Comparison of ENCODE assay signal across 8 cellular contexts in the genomic region with DNA sequence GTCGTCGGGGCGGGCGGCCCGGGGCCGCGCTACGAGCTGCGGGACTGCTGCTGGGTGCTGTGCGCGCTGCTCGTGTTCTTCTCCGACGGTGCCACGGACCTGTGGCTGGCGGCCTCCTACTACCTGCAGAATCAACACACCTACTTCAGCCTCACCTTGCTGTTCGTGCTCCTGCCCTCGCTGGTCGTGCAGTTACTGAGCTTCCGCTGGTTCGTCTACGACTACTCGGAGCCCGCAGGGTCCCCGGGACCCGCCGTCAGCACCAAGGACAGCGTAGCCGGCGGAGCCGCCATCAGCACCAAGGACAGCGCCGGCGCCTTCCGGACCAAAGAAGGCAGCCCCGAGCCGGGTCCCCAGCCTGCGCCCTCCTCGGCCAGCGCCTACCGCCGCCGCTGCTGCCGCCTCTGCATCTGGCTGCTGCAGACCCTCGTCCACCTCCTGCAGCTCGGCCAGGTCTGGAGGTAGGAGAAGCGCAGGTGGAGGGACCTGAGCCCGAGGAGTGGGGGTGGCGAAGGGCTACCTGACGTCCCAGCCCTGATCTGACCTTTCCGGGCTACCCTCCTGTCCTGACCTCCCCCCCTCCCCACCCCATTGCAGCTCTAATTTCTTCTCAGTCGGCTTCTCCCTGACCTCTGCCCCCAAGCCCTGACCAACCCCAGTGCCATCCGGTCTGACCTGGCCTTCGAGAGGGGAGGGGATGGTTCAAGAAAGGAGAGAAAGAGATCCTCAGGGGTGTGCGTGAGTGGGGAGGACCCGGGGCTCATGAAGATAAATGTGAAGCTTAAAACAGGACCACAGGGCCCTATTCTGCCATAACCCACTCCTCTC. TPM values are rescaled to one million over a fixed set of nuclear protein-coding genes. Genes with fewer than 3 reads are reported as not detected.
DNase-seq lines count a peak whose midpoint lies in the region; ATAC-seq and TF ChIP-seq lines count a peak whose summit lies in the region.

No MANE protein-coding gene starts in this region.

- H3K4me3 ChIP-seq in GM12865 (ENCODE audit: low read depth, low read length) (no peak overlapping the region), Karpas-422 (ENCODE audit: low read length) (no peak overlapping the region)

- H3K36me3 ChIP-seq in Karpas-422 (ENCODE audit: insufficient read depth, low read length), result no peaks in the 10 kb centered on the region

- ATAC-seq in HG02852 (IDR thresholded peaks at IDR 0.05; ENCODE audit: unreplicated experiment), result no peak
- no peak for ATAC-seq in GM18502 (IDR thresholded peaks at IDR 0.05; ENCODE audit: poor library complexity, unreplicated experiment)

- H3K27ac ChIP-seq in Karpas-422 (ENCODE audit: low read length), result no peak overlapping the region
- H3K27ac ChIP-seq in caudate nucleus (ENCODE audit: low read depth, low read length), result no peak overlapping the region

- no peaks in the 10 kb centered on the region for H3K4me1 ChIP-seq in Karpas-422 (ENCODE audit: low read length)

- no peak overlapping the region for H3K4me2 ChIP-seq in Karpas-422 (ENCODE audit: low read depth, low read length, poor library complexity, severe bottlenecking)

- H3K9me2 ChIP-seq in Karpas-422 (replicated peaks; ENCODE audit: insufficient read depth, low read length), result no peaks in the 10 kb centered on the region

- H3K9me3 ChIP-seq in Karpas-422 (ENCODE audit: low read length), result no peaks in the 10 kb centered on the region

- TF ChIP-seq CTCF in GM12865 (IDR thresholded peaks at IDR 0.05; ENCODE audit: insufficient read depth, low read depth, low read length, missing control alignments), result no peak

- no peak overlapping the region for H2AFZ ChIP-seq in Karpas-422 (ENCODE audit: low read length)

- DNase-seq in GM12865 (ENCODE audit: low read depth), result peak; percentile 76
- peak; percentile 91 for DNase-seq in Karpas-422
- peak; percentile 66 for DNase-seq in activated CD4-positive, alpha-beta T cell treated with anti-CD3 and anti-CD28 coated beads for 1 hour
- peak in 52 of 61 donors; percentile 1 to 62 (median 26) for DNase-seq in caudate nucleus (lab: John Stamatoyannopoulos, UW)
- peak; percentile 47 for DNase-seq in iris pigment epithelial cell (ENCODE audit: low read depth)
- peak; percentile 57 to 75 for DNase-seq in stimulated activated CD4-positive, alpha-beta T cell treated with anti-CD3 and anti-CD28 coated beads, Interleukin-15, amount 100 ng/mL, for 48 hours (ENCODE audit: low read depth in 2 of 2)

- no peak overlapping the region for H3K9ac ChIP-seq in Karpas-422 (ENCODE audit: low read length)

- H3K79me2 ChIP-seq in Karpas-422 (ENCODE audit: low read length), result no peaks in the 10 kb centered on the region

- no peaks in the 10 kb centered on the region for H3K27me3 ChIP-seq in Karpas-422 (ENCODE audit: low read length)

- no peaks in the 10 kb centered on the region for H4K20me1 ChIP-seq in Karpas-422 (ENCODE audit: insufficient read depth, low read depth, low read length)

RNA-seq across cellular contexts. Expression of a gene that starts 0.6 kb away (rescaled TPM):
- under 0.01 TPM in 1 of 2 replicates, not detected in the other for total RNA-seq in Karpas-422 (2014; rRNA removed; shearing (Covaris generic); ENCODE audit: low replicate concordance)

RNA-seq across cellular contexts. Expression of a gene that starts 16.7 kb away (rescaled TPM):
- total RNA-seq in Karpas-422 (2014; rRNA removed; shearing (Covaris generic); ENCODE audit: low replicate concordance), result 5.7 and 10.7 TPM in 2 replicates

RNA-seq across cellular contexts. Expression of a gene that starts 41.7 kb away (rescaled TPM):
- total RNA-seq in Karpas-422 (2014; rRNA removed; shearing (Covaris generic); ENCODE audit: low replicate concordance), result 0.36 and 0.78 TPM in 2 replicates

Comparison
In these comparisons a context has a peak if more than half of its experiments do, and no peak if none do; other contexts are left out.
1. DNase-seq: peak in every context shown above with its lines; median percentile 91 in Karpas-422; 76 in GM12865; 66 in activated CD4-positive, alpha-beta T cell treated with anti-CD3 and anti-CD28 coated beads for 1 hour; 66 in stimulated activated CD4-positive, alpha-beta T cell treated with anti-CD3 and anti-CD28 coated beads, Interleukin-15, amount 100 ng/mL, for 48 hours; 47 in iris pigment epithelial cell; 26 in caudate nucleus.